9 cellular contexts compared by ENCODE assay signal in genomic region chr1:27349784-27350672, GRCh38. TPM values are rescaled to one million over a fixed set of nuclear protein-coding genes. Genes with fewer than 3 reads are reported as not detected.
DNase-seq lines count a peak whose midpoint lies in the region; ATAC-seq and TF ChIP-seq lines count a peak whose summit lies in the region.
"Had no signal": no experiment of that assay in that cellular context is flagged by ENCODE, and none has a peak within 500 bp of the region (broad histone marks: within the 10 kb centered on the region; RNA-seq: fewer than 3 reads in every experiment).

No MANE protein-coding gene starts in this region.

- 38 to 56% methylated on average over 79 to 84 of the region's 84 CpGs for WGBS in lung, 2 donors
- 5 to 18% methylated on average over 10 to 61 of the region's 84 CpGs for WGBS in tibial nerve, 2 donors

- H3K27ac Mint-ChIP-seq in endothelial cell (ENCODE audit: unreplicated experiment): no peak overlapping the region

- H3K36me3 Mint-ChIP-seq in endothelial cell (ENCODE audit: low read depth, unreplicated experiment): peaks cover 3% of the 10 kb centered on the region

- no peaks in the 10 kb centered on the region for H3K9me3 Mint-ChIP-seq in endothelial cell (ENCODE audit: unreplicated experiment)

- TF ChIP-seq POLR2A in tibial nerve (IDR thresholded peaks at IDR 0.05): no peak

- no peaks in the 10 kb centered on the region for H3K4me1 Mint-ChIP-seq in endothelial cell (ENCODE audit: unreplicated experiment)

- peak overlapping the region; percentile 20 for H3K4me3 ChIP-seq in lung
- H3K4me3 ChIP-seq in tibial nerve: peak overlapping the region; percentile 15 to 54 (median 35)
- H3K4me3 ChIP-seq in MG63: no peak overlapping the region

- no peak overlapping the region for H3K27ac ChIP-seq in lung (ENCODE audit: low read depth in 1 of 2, low read length in 1 of 2)
- H3K27ac ChIP-seq in tibial nerve: peak overlapping the region in 1 of 4 donors; percentile 19

- H3K4me1 ChIP-seq in lung (ENCODE audit: control insufficient read depth in 2 of 2, insufficient read depth in 2 of 2, low read length in 2 of 2): peaks cover 0 to 5% of the 10 kb centered on the region in 2 donors
- H3K4me1 ChIP-seq in tibial nerve: peaks cover 0 to 29% (median 24%) of the 10 kb centered on the region in 4 donors

- TF ChIP-seq CTCF in lung (IDR thresholded peaks at IDR 0.05; ENCODE audit: control extremely low read depth, extremely low read depth): no peak
- peak in 2 of 5 experiments; percentile 6 to 24 for TF ChIP-seq CTCF in tibial nerve (IDR thresholded peaks at IDR 0.05)
- no peak for TF ChIP-seq CTCF in endothelial cell (IDR thresholded peaks at IDR 0.05; ENCODE audit: unreplicated experiment)
- TF ChIP-seq CTCF in GM13977 (IDR thresholded peaks at IDR 0.05; ENCODE audit: extremely low read depth, insufficient read depth, missing control alignments): no peak

- no peak overlapping the region for H3K4me3 Mint-ChIP-seq in endothelial cell (ENCODE audit: unreplicated experiment)

- no peak for TF ChIP-seq EP300 in tibial nerve (IDR thresholded peaks at IDR 0.05)

- in situ Hi-C loops in GM13977 (cut with MboI; ENCODE audit: low pct_unique_long_range_greater_than_20kb, low sequenced_read_pairs, unreplicated experiment): no loop called here

- H3K27me3 ChIP-seq in lung (ENCODE audit: control insufficient read depth, insufficient read depth) (no peaks in the 10 kb centered on the region), tibial nerve (peaks cover 0 to 19% of the 10 kb centered on the region in 2 donors), MG63 (no peaks in the 10 kb centered on the region)

- DNase-seq in ELR (ENCODE audit: low read depth) (peak; percentile 66), NCI-H226 (peak; percentile 63), dermis microvascular lymphatic vessel endothelial cell (ENCODE audit: low read depth in 2 of 2) (peak; percentile 36 to 77), lung (ENCODE audit: low spot score) (peak; percentile 52), tibial nerve (ENCODE audit: low spot score in 2 of 2) (no peak), MG63 (no peak), endothelial cell (ENCODE audit: low spot score) (no peak), GM13977 (ENCODE audit: low spot score) (no peak)

- peak; percentile 32 for ATAC-seq in lung (ENCODE audit: insufficient read depth, low FRiP score)

- peaks cover 0 to 16% of the 10 kb centered on the region in 2 donors for H3K36me3 ChIP-seq in lung (ENCODE audit: control insufficient read depth in 2 of 2, insufficient read depth in 2 of 2, low read length in 2 of 2)
- H3K36me3 ChIP-seq in tibial nerve: peaks cover 0 to 23% (median 0%) of the 10 kb centered on the region in 3 donors
- H3K36me3 ChIP-seq in MG63: no peaks in the 10 kb centered on the region

- no peaks in the 10 kb centered on the region for H3K9me3 ChIP-seq in lung (ENCODE audit: control insufficient read depth in 2 of 2, insufficient read depth in 1 of 2, low read length in 1 of 2)
- no peaks in the 10 kb centered on the region for H3K9me3 ChIP-seq in tibial nerve
- H3K9me3 ChIP-seq in MG63: no peaks in the 10 kb centered on the region

- H3K27me3 Mint-ChIP-seq in endothelial cell (ENCODE audit: unreplicated experiment): peaks cover 13% of the 10 kb centered on the region

RNA-seq across cellular contexts. Expression of gene SYTL1, which starts 8.2 kb away (rescaled TPM):
- total RNA-seq in dermis microvascular lymphatic vessel endothelial cell (under 0.01 and 0.13 TPM in 2 replicates), lung (10 to 100 TPM; 10.5 to 58.0 TPM), tibial nerve (1 to 10 TPM; 1.2 to 2.7 (median 1.7) TPM), endothelial cell (ENCODE audit: unreplicated experiment) (1.3 TPM)
- 10 to 100 TPM; 27.7 to 41.6 TPM for polyA plus RNA-seq in lung
- total RNA-seq in MG63 (2014; rRNA removed; shearing (Covaris generic); ENCODE audit: low replicate concordance): not detected in 2 replicates

RNA-seq across cellular contexts. Expression of gene MAP3K6, which starts 16.7 kb away (rescaled TPM):
- 3.3 and 4.0 TPM in 2 replicates for total RNA-seq in dermis microvascular lymphatic vessel endothelial cell
- total RNA-seq in lung: 10 to 100 TPM; 17.0 to 96.6 TPM
- polyA plus RNA-seq in lung: 10 to 100 TPM; 53.1 to 72.5 TPM
- total RNA-seq in tibial nerve: 100 to 1,000 TPM in 2 of 4 donors, 10 to 100 TPM in 2; 82.2 to 122 (median 101) TPM
- 11.5 and 26.9 TPM in 2 replicates for total RNA-seq in MG63 (2014; rRNA removed; shearing (Covaris generic); ENCODE audit: low replicate concordance)
- total RNA-seq in endothelial cell (ENCODE audit: unreplicated experiment): 35.7 TPM

RNA-seq across cellular contexts. Expression of gene FCN3, which starts 24.6 kb away (rescaled TPM):
- total RNA-seq in dermis microvascular lymphatic vessel endothelial cell (not detected in 2 replicates), lung (100 to 1,000 TPM in 1 of 2 donors, 10 to 100 TPM in 1; 36.6 to 611 TPM), tibial nerve (1 to 10 TPM in 3 of 4 donors, not detected in 1; 2.5 to 8.7 (median 3.7) TPM), endothelial cell (ENCODE audit: unreplicated experiment) (132 TPM)
- polyA plus RNA-seq in lung: 100 to 1,000 TPM; 452 to 489 TPM
- not detected in 2 replicates for total RNA-seq in MG63 (2014; rRNA removed; shearing (Covaris generic); ENCODE audit: low replicate concordance)

RNA-seq across cellular contexts. Expression of gene TMEM222, which starts 28.1 kb away (rescaled TPM):
- total RNA-seq in dermis microvascular lymphatic vessel endothelial cell (20.9 and 38.1 TPM in 2 replicates), lung (10 to 100 TPM; 25.2 to 46.8 TPM), tibial nerve (10 to 100 TPM; 21.4 to 35.4 (median 27.5) TPM), endothelial cell (ENCODE audit: unreplicated experiment) (43.5 TPM)
- polyA plus RNA-seq in lung: 10 to 100 TPM; 50.1 to 51.5 TPM
- total RNA-seq in MG63 (2014; rRNA removed; shearing (Covaris generic); ENCODE audit: low replicate concordance): 31.8 and 54.2 TPM in 2 replicates

RNA-seq across cellular contexts. Expression of gene CD164L2, which starts 33.1 kb away (rescaled TPM):
- total RNA-seq in dermis microvascular lymphatic vessel endothelial cell (not detected in 2 replicates), lung (10 to 100 TPM in 1 of 2 donors, 1 to 10 TPM in 1; 6.3 to 19.8 TPM), tibial nerve (not detected), endothelial cell (ENCODE audit: unreplicated experiment) (0.72 TPM)
- polyA plus RNA-seq in lung: 10 to 100 TPM in 1 of 2 donors, 1 to 10 TPM in 1; 6.8 to 11.0 TPM
- total RNA-seq in MG63 (2014; rRNA removed; shearing (Covaris generic); ENCODE audit: low replicate concordance): not detected in 2 replicates
- total RNA-seq: liver had no signal
- polyA plus RNA-seq: liver had no signal

Comparison
In these comparisons a context has a peak if more than half of its experiments do, and no peak if none do; other contexts are left out.
1. DNase-seq: peak in ELR (single experiment), NCI-H226 (single experiment), dermis microvascular lymphatic vessel endothelial cell (2 of 2) and lung (single experiment); none in tibial nerve (0 of 2), MG63 (single experiment), endothelial cell (single experiment) and GM13977 (single experiment).